Comparison of ENCODE assay signal across 1 cellular context in the genomic region with DNA sequence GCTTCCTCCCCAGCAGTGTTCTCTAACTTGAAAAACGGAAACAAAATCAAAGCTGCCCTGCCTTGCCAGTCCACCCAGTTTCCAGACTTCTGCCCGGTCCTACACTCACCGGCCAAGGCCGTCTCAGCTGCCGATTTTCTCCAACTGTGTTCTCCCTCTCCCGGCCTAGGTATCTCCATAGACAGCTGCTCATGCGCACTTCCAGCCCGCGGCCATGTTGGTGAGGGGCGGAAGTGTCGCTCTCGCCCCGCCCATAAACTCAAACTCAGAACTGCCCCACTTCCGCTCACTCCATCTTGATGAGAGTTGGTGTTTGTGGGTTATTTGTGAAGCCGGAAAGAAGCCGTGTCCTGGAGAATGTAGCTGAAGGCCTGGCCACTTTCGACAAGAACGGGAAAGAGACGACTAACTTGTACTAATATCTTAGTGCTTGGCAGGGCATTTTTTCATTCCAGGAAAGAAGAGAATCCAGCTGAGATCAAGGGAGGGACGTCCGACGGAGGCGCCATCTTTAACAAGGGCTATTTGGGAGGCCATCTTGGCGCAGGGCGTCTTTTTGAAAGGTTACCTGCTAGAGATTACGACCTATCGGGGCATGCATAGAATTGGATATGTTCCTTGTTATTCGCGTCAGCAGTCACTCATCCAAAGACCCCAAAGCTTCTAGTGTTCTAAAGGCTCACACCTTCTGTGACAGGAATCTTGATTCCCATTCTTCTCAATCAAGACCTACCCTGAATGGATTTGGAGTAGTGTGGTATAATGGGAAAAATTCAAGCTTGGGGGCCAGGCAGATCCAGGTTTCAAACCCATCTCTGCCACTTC.
A peak's percentile ranks its signal among the peaks of the same experiment; 100 is the strongest.
TF ChIP-seq lines count a peak whose summit lies in the region.

Gene USF1, minus strand, starts transcription at position 229 of the 825 bp plus-strand sequence. CDS start 2,702 bp downstream, outside the sequence.

TF ChIP-seq in HEK293, 187 proteins besides CTCF, POLR2A, EP300 and RAD21 (continued from another document and continues in another):
- TF ChIP-seq ZNF341 (tag by site-specific recombination; IDR thresholded peaks at IDR 0.05; ENCODE audit: low read depth) (0 out of 2 replicates have a peak, but pooled peaks have one; percentile 5), SP7 (tag by site-specific recombination; IDR thresholded peaks at IDR 0.05) (peak; percentile 46; the same call in 1 of the 2 replicates), SCRT1 (tag by site-specific recombination; IDR thresholded peaks at IDR 0.05; ENCODE audit: borderline replicate concordance) (no peak), BCL11B (tag by site-specific recombination; IDR thresholded peaks at IDR 0.05; ENCODE audit: low read depth) (no peak), ZNF202 (tag by site-specific recombination; IDR thresholded peaks at IDR 0.05; ENCODE audit: borderline replicate concordance) (no peak), ZNF48 (tag by site-specific recombination; IDR thresholded peaks at IDR 0.05) (no peak), MYNN (tag by site-specific recombination; IDR thresholded peaks at IDR 0.05; ENCODE audit: borderline replicate concordance) (no peak), ZNF2 (tag by site-specific recombination; IDR thresholded peaks at IDR 0.05) (peak; percentile 80; the same call in 1 of the 2 replicates), ZNF324 (tag by site-specific recombination; IDR thresholded peaks at IDR 0.05) (peak; percentile 84), ZBTB7A (tag by site-specific recombination; IDR thresholded peaks at IDR 0.05; ENCODE audit: low read depth) (no peak), ZFP3 (tag by site-specific recombination; IDR thresholded peaks at IDR 0.05; ENCODE audit: low read depth) (no peak), ZNF16 (tag by site-specific recombination; IDR thresholded peaks at IDR 0.05; ENCODE audit: low read depth) (no peak), ZNF138 (tag by site-specific recombination; IDR thresholded peaks at IDR 0.05; ENCODE audit: borderline replicate concordance) (no peak), HOXA7 (CRISPR knock-in tag; IDR thresholded peaks at IDR 0.05; ENCODE audit: borderline replicate concordance) (no peak), ZNF843 (tag by site-specific recombination; IDR thresholded peaks at IDR 0.05) (no peak), ZNF169 (tag by site-specific recombination; IDR thresholded peaks at IDR 0.05) (no peak), ZNF561 (tag by site-specific recombination; IDR thresholded peaks at IDR 0.05; ENCODE audit: borderline replicate concordance) (peak; percentile 14; the same call in 1 of the 2 replicates), ZNF239 (tag by site-specific recombination; IDR thresholded peaks at IDR 0.05) (no peak), KLF9 (tag by site-specific recombination; IDR thresholded peaks at IDR 0.05; ENCODE audit: low read depth) (peak; percentile 55; the same call in 1 of the 2 replicates), ZNF394 (tag by site-specific recombination; IDR thresholded peaks at IDR 0.05; ENCODE audit: borderline replicate concordance) (peak; percentile 21; the same call in 1 of the 2 replicates), GLI2 (tag by site-specific recombination; IDR thresholded peaks at IDR 0.05; ENCODE audit: borderline replicate concordance, low read depth) (no peak), ZSCAN23 (tag by site-specific recombination; IDR thresholded peaks at IDR 0.05) (no peak), ZNF157 (tag by site-specific recombination; IDR thresholded peaks at IDR 0.05) (no peak), ZNF148 (tag by site-specific recombination; IDR thresholded peaks at IDR 0.05; ENCODE audit: borderline replicate concordance) (no peak)
- TF ChIP-seq, protein P1, sequence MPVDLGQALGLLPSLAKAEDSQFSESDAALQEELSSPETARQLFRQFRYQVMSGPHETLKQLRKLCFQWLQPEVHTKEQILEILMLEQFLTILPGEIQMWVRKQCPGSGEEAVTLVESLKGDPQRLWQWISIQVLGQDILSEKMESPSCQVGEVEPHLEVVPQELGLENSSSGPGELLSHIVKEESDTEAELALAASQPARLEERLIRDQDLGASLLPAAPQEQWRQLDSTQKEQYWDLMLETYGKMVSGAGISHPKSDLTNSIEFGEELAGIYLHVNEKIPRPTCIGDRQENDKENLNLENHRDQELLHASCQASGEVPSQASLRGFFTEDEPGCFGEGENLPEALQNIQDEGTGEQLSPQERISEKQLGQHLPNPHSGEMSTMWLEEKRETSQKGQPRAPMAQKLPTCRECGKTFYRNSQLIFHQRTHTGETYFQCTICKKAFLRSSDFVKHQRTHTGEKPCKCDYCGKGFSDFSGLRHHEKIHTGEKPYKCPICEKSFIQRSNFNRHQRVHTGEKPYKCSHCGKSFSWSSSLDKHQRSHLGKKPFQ (tag by site-specific recombination; IDR thresholded peaks at IDR 0.05) = no peak
- TF ChIP-seq, protein P2, sequence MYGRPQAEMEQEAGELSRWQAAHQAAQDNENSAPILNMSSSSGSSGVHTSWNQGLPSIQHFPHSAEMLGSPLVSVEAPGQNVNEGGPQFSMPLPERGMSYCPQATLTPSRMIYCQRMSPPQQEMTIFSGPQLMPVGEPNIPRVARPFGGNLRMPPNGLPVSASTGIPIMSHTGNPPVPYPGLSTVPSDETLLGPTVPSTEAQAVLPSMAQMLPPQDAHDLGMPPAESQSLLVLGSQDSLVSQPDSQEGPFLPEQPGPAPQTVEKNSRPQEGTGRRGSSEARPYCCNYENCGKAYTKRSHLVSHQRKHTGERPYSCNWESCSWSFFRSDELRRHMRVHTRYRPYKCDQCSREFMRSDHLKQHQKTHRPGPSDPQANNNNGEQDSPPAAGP (tag by site-specific recombination; IDR thresholded peaks at IDR 0.05) = no peak
- TF ChIP-seq, protein P3, sequence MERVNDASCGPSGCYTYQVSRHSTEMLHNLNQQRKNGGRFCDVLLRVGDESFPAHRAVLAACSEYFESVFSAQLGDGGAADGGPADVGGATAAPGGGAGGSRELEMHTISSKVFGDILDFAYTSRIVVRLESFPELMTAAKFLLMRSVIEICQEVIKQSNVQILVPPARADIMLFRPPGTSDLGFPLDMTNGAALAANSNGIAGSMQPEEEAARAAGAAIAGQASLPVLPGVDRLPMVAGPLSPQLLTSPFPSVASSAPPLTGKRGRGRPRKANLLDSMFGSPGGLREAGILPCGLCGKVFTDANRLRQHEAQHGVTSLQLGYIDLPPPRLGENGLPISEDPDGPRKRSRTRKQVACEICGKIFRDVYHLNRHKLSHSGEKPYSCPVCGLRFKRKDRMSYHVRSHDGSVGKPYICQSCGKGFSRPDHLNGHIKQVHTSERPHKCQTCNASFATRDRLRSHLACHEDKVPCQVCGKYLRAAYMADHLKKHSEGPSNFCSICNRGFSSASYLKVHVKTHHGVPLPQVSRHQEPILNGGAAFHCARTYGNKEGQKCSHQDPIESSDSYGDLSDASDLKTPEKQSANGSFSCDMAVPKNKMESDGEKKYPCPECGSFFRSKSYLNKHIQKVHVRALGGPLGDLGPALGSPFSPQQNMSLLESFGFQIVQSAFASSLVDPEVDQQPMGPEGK (tag by site-specific recombination; IDR thresholded peaks at IDR 0.05) = no peak; the same call in 1 of the 2 replicates
- TF ChIP-seq, protein P4, sequence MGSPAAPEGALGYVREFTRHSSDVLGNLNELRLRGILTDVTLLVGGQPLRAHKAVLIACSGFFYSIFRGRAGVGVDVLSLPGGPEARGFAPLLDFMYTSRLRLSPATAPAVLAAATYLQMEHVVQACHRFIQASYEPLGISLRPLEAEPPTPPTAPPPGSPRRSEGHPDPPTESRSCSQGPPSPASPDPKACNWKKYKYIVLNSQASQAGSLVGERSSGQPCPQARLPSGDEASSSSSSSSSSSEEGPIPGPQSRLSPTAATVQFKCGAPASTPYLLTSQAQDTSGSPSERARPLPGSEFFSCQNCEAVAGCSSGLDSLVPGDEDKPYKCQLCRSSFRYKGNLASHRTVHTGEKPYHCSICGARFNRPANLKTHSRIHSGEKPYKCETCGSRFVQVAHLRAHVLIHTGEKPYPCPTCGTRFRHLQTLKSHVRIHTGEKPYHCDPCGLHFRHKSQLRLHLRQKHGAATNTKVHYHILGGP (tag by site-specific recombination; IDR thresholded peaks at IDR 0.05) = no peak
- TF ChIP-seq, protein P5, sequence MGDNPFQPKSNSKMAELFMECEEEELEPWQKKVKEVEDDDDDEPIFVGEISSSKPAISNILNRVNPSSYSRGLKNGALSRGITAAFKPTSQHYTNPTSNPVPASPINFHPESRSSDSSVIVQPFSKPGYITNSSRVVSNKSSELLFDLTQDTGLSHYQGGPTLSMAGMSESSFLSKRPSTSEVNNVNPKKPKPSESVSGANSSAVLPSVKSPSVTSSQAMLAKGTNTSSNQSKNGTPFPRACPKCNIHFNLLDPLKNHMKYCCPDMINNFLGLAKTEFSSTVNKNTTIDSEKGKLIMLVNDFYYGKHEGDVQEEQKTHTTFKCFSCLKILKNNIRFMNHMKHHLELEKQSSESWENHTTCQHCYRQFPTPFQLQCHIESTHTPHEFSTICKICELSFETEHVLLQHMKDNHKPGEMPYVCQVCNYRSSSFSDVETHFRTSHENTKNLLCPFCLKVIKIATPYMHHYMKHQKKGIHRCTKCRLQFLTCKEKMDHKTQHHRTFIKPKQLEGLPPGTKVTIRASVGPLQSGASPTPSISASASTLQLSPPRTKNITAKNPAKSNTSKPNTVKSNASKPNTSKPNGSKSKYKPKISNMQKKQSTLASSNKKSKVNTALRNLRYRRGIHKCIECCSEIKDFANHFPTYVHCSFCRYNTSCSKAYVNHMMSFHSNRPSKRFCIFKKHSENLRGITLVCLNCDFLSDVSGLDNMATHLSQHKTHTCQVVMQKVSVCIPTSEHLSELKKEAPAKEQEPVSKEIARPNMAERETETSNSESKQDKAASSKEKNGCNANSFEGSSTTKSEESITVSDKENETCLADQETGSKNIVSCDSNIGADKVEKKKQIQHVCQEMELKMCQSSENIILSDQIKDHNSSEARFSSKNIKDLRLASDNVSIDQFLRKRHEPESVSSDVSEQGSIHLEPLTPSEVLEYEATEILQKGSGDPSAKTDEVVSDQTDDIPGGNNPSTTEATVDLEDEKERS (tag by site-specific recombination; IDR thresholded peaks at IDR 0.05) = peak; percentile 95
- TF ChIP-seq, protein P6, sequence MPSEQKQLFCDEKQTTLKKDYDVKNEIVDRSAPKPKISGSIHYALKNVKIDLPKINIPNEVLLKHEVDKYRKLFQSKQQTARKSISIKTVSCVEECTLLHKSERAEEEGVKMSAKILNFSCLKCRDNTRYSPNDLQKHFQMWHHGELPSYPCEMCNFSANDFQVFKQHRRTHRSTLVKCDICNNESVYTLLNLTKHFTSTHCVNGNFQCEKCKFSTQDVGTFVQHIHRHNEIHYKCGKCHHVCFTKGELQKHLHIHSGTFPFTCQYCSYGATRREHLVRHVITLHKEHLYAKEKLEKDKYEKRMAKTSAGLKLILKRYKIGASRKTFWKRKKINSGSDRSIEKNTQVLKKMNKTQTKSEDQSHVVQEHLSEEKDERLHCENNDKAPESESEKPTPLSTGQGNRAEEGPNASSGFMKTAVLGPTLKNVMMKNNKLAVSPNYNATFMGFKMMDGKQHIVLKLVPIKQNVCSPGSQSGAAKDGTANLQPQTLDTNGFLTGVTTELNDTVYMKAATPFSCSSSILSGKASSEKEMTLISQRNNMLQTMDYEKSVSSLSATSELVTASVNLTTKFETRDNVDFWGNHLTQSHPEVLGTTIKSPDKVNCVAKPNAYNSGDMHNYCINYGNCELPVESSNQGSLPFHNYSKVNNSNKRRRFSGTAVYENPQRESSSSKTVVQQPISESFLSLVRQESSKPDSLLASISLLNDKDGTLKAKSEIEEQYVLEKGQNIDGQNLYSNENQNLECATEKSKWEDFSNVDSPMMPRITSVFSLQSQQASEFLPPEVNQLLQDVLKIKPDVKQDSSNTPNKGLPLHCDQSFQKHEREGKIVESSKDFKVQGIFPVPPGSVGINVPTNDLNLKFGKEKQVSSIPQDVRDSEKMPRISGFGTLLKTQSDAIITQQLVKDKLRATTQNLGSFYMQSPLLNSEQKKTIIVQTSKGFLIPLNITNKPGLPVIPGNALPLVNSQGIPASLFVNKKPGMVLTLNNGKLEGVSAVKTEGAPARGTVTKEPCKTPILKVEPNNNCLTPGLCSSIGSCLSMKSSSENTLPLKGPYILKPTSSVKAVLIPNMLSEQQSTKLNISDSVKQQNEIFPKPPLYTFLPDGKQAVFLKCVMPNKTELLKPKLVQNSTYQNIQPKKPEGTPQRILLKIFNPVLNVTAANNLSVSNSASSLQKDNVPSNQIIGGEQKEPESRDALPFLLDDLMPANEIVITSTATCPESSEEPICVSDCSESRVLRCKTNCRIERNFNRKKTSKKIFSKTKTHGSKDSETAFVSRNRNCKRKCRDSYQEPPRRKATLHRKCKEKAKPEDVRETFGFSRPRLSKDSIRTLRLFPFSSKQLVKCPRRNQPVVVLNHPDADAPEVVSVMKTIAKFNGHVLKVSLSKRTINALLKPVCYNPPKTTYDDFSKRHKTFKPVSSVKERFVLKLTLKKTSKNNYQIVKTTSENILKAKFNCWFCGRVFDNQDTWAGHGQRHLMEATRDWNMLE (tag by site-specific recombination; conservative IDR thresholded peaks at IDR 0.05; ENCODE audit: low read depth) = peak; percentile 94
